In the genomic region with DNA sequence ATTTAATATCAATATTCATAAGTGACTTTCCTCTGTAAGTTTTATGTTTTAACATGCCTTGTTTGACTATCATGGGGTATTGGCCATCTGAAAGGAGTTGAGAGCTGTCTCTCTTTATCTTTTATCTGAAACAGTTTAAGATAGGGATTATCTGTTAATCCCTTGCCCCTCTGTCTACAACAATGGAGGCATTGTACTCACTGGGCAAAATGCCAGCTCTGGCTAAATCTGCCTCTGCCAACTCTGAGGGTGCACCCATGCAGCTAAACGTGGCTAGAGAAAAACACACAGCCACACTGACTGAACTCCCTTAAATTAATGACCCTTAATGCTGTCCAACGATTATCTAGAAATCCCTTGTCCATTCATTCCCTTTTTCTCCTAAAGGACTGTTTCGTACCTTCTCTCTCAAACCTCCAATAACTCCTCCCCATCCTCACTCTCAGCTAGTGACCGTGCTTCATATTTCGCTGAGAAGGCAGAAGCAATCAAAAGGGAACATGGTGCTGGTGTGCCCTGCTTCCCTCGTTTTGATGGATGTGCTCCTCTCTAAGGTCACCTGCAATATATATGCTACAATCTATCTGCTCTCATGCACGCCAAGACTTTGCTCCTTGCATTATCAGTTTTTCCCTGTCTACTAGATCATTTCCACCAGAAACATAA, we compare ENCODE assay signal across 11 cellular contexts. TPM values are rescaled to one million over a fixed set of nuclear protein-coding genes. Genes with fewer than 3 reads are reported as not detected.
DNase-seq lines count a peak whose midpoint lies in the region; ATAC-seq, FAIRE-seq and TF ChIP-seq lines count a peak whose summit lies in the region.
"Had no signal": no experiment of that assay in that cellular context is flagged by ENCODE, and none has a peak within 500 bp of the region (broad histone marks: within the 10 kb centered on the region; RNA-seq: fewer than 3 reads in every experiment).

No MANE protein-coding gene starts in this region.

- TF ChIP-seq POLR2A in testis (IDR thresholded peaks at IDR 0.05) (no peak), GM12892 (IDR thresholded peaks at IDR 0.05; ENCODE audit: low read depth, low read length) (no peak), vagina (IDR thresholded peaks at IDR 0.05) (no peak)

- TF ChIP-seq CTCF in testis (IDR thresholded peaks at IDR 0.05), result no peak
- no peak for TF ChIP-seq CTCF in vagina (IDR thresholded peaks at IDR 0.05)

- H3K4me3 ChIP-seq in testis (no peak overlapping the region), vagina (no peak overlapping the region)
- H3K4me3 ChIP-seq: MG63 had no signal

- no peaks in the 10 kb centered on the region for H3K4me1 ChIP-seq in testis
- no peaks in the 10 kb centered on the region for H3K4me1 ChIP-seq in vagina

- H3K36me3 ChIP-seq in testis (ENCODE audit: low read depth, missing control alignments) (no peaks in the 10 kb centered on the region), vagina (no peaks in the 10 kb centered on the region)
- H3K36me3 ChIP-seq: MG63 had no signal

- no peaks in the 10 kb centered on the region for H3K27me3 ChIP-seq in testis
- H3K27me3 ChIP-seq in vagina, result no peaks in the 10 kb centered on the region
- H3K27me3 ChIP-seq: MG63 had no signal

- WGBS in testis, 2 donors, result 58% methylated on average over 6 to 7 of the region's 7 CpGs

- intact Hi-C loops in head of caudate nucleus (cut with DNase I), result no loop called here
- intact Hi-C loops in testis (cut with DNase I; ENCODE audit: low total_unique reads), result no loop called here
- intact Hi-C loops in vagina (cut with DNase I), result no loop called here
- intact Hi-C loops in Right ventricle myocardium superior (cut with DNase I), result no loop called here

- H3K9me3 ChIP-seq in testis, result no peaks in the 10 kb centered on the region
- no peaks in the 10 kb centered on the region for H3K9me3 ChIP-seq in vagina
- H3K9me3 ChIP-seq: MG63 had no signal

- DNase-seq in NCI-H510A treated with DMSO at 0.1 percent for 48 hours (lab: John Stamatoyannopoulos, UW) (peak; percentile 28), NCI-H510A (lab: John Stamatoyannopoulos, UW) (no peak), NCI-H526 (lab: John Stamatoyannopoulos, UW) (peak; percentile 44 to 60), head of caudate nucleus (peak in 35 of 42 donors; percentile 8 to 81 (median 54)), testis (peak; percentile 52), GM12892 (ENCODE audit: insufficient read length) (no peak), vagina (ENCODE audit: extremely low spot score in 2 of 2) (no peak), Right ventricle myocardium superior (no peak)
- DNase-seq: activated CD8-positive, alpha-beta memory T cell treated with anti-CD3 and anti-CD28 coated beads for 24 hours; MG63; T-helper 2 cell had no signal

- H3K27ac ChIP-seq in testis (no peak overlapping the region), vagina (no peak overlapping the region)

- FAIRE-seq in GM12892 (lab: Jason Lieb, UNC), result no peak

- ATAC-seq in Right ventricle myocardium superior (ENCODE audit: poor library complexity), result no peak

RNA-seq across cellular contexts. Expression of a gene that starts 10.3 kb away (rescaled TPM):
- total RNA-seq in testis (10 to 100 TPM; 89.9 to 95.7 TPM), vagina (29.5 TPM), Right ventricle myocardium superior (47.6 TPM)
- polyA plus RNA-seq in testis (ENCODE audit: insufficient read depth, low read depth, low replicate concordance), result 42.4 TPM
- polyA plus RNA-seq in GM12892 (2012; ENCODE audit: missing spikeins), result 12.3 TPM

Comparison
In these comparisons a context has a peak if more than half of its experiments do, and no peak if none do; other contexts are left out.
1. DNase-seq: peak in NCI-H510A treated with DMSO at 0.1 percent for 48 hours (single experiment), NCI-H526 (2 of 2), head of caudate nucleus (35 of 42) and testis (single experiment); none in NCI-H510A (single experiment), GM12892 (single experiment), vagina (0 of 2) and Right ventricle myocardium superior (single experiment).